In the genomic region with DNA sequence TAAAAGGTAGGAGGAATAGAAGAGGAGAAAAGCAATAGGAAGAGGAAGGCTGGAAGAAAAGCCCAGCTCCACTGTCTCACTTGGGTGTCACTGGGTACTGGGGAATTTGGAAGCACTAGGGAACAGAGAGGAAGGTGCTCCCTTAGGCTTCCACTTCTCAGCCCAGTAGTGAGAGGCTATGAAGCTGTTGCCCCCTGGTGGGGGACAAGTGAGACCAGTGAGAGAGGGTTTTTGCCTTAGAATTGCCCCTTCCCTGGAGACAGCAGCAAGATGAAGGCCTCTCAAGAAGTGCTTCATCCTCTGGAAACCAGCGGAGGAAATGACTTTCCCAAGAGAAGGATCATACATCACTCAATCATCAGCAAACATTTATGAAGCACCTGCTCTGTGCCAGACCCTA, we compare ENCODE assay signal across 24 cellular contexts. TPM values are rescaled to one million over a fixed set of nuclear protein-coding genes. Genes with fewer than 3 reads are reported as not detected.
DNase-seq lines count a peak whose midpoint lies in the region; ATAC-seq and TF ChIP-seq lines count a peak whose summit lies in the region.
"Had no signal": no experiment of that assay in that cellular context is flagged by ENCODE, and none has a peak within 500 bp of the region (broad histone marks: within the 10 kb centered on the region; RNA-seq: fewer than 3 reads in every experiment).

No MANE protein-coding gene starts in this region.

- no peak overlapping the region for H3K4ac ChIP-seq in H9 (ENCODE audit: low read depth, low read length)

- no peaks in the 10 kb centered on the region for H4K20me1 ChIP-seq in H9 (ENCODE audit: control insufficient read depth, insufficient read depth, insufficient read length)

- H3K4me1 Mint-ChIP-seq in CD4-positive, alpha-beta T cell (ENCODE audit: low read depth): peaks cover 9% of the 10 kb centered on the region
- H3K4me1 Mint-ChIP-seq in H9: peaks cover 0 to 4% of the 10 kb centered on the region in 2 experiments; a peak in 2 of 4 replicates

- no peak overlapping the region for H2BK20ac ChIP-seq in H9 (ENCODE audit: low read depth, low read length, poor library complexity, severe bottlenecking)

- H3K27ac Mint-ChIP-seq in CD4-positive, alpha-beta T cell: peak overlapping the region; percentile 1
- no peak overlapping the region for H3K27ac Mint-ChIP-seq in H9
- H3K27ac Mint-ChIP-seq: activated naive CD4-positive, alpha-beta T cell treated with anti-CD3 and anti-CD28 coated beads, Interleukin-2, amount 10 ng/mL, durations not matched to agents 7 days and 5 days; B cell; naive thymus-derived CD8-positive, alpha-beta T cell had no signal

- no peak overlapping the region for H3K9ac ChIP-seq in H9 (ENCODE audit: extremely low read depth, insufficient read length, low read length)

- no peak for DNase-seq in CD4-positive, alpha-beta T cell
- DNase-seq in H9 (peak; percentile 49), OCI-M1 (lab: John Stamatoyannopoulos, UW) (peak; percentile 59), erythroblast (lab: John Stamatoyannopoulos, UW) (peak; percentile 21 to 26), 8988T (no peak), lower lobe of right lung (no peak)
- DNase-seq in effector CD4-positive, alpha-beta T cell: no peak
- DNase-seq: activated CD4-positive, alpha-beta T cell treated with anti-CD3 and anti-CD28 coated beads, Interleukin-2, amount 50 U/mL, for 48 hours; activated naive CD4-positive, alpha-beta T cell treated with anti-CD3 and anti-CD28 coated beads, Interleukin-2, amount 10 ng/mL, durations not matched to agents 7 days and 5 days; activated T-cell treated with anti-CD3 and anti-CD28 coated beads, Interleukin-2, amount 50 U/mL, for 1 hour; DMS153; H7; naive thymus-derived CD8-positive, alpha-beta T cell; NCI-H2081 treated with DMSO at 0.1 percent for 48 hours; NCI-H774; posterior cingulate gyrus; small intestine; testis had no signal

- no CpG with 5 or more reads among the region's 1 CpG for WGBS in H9 (ENCODE audit: extremely low coverage, insufficient read length, low lambda C conversion rate)

- peaks cover 79% of the 10 kb centered on the region for H3K9me3 ChIP-seq in CD4-positive, alpha-beta T cell (ENCODE audit: control insufficient read depth, low read length)
- peaks cover 20% of the 10 kb centered on the region for H3K9me3 ChIP-seq in H9 (ENCODE audit: control insufficient read depth, low read depth, low read length)
- H3K9me3 ChIP-seq in lower lobe of right lung: peaks cover 89% of the 10 kb centered on the region
- H3K9me3 ChIP-seq: testis had no signal

- peaks cover 10% of the 10 kb centered on the region for H3K36me3 ChIP-seq in lower lobe of right lung

- H2BK12ac ChIP-seq in H9 (ENCODE audit: insufficient read length, low read depth, low read length): no peak overlapping the region

- intact Hi-C loops in CD4-positive, alpha-beta T cell (cut with DNase I, micrococcal nuclease): loop anchor here in 1 of 2 experiments (10.0 kb wide), 2 partner anchors 282 to 1612 kb away; a partner anchor contains a TSS
- intact Hi-C loops in lower lobe of right lung (cut with DNase I): no loop called here

- POLR2A ChIA-PET in CD4-positive, alpha-beta T cell (lab: Charles Lee): no interaction called here

- H3T11ph ChIP-seq in H9 (ENCODE audit: low read length): no peak overlapping the region

- no peak overlapping the region for H2BK15ac ChIP-seq in H9 (ENCODE audit: low read depth, low read length)

- H3K27me3 Mint-ChIP-seq in CD4-positive, alpha-beta T cell: no peaks in the 10 kb centered on the region
- peaks cover 17% of the 10 kb centered on the region for H3K27me3 Mint-ChIP-seq in H9 (ENCODE audit: low read depth)
- H3K27me3 Mint-ChIP-seq: B cell; naive thymus-derived CD8-positive, alpha-beta T cell had no signal

- no peaks in the 10 kb centered on the region for H3K4me1 ChIP-seq in H9 (ENCODE audit: insufficient read depth, low read length)
- peaks cover 9% of the 10 kb centered on the region for H3K4me1 ChIP-seq in lower lobe of right lung

- H2AFZ ChIP-seq in H9 (ENCODE audit: low read length): no peak overlapping the region

- H2AK5ac ChIP-seq in H9 (ENCODE audit: insufficient read length, low read length): no peak overlapping the region

- ATAC-seq in CD4-positive, alpha-beta T cell (ENCODE audit: poor library complexity): no peak
- ATAC-seq in lower lobe of right lung: no peak
- ATAC-seq: naive thymus-derived CD8-positive, alpha-beta T cell had no signal

- H3K4me3 ChIP-seq in lower lobe of right lung: no peak overlapping the region
- H3K4me3 ChIP-seq: coronary artery, esophagus muscularis mucosa, testis had no signal

- no peak overlapping the region for H4K5ac ChIP-seq in H9 (ENCODE audit: insufficient read length, low read depth, low read length)

- CTCF ChIA-PET in CD4-positive, alpha-beta T cell (lab: Charles Lee): no interaction called here

- H3K4me3 Mint-ChIP-seq in CD4-positive, alpha-beta T cell: no peak overlapping the region
- H3K4me3 Mint-ChIP-seq in H9: no peak overlapping the region
- H3K4me3 Mint-ChIP-seq: activated naive CD4-positive, alpha-beta T cell treated with anti-CD3 and anti-CD28 coated beads, Interleukin-2, amount 10 ng/mL, durations not matched to agents 7 days and 5 days; B cell had no signal

- H2BK120ac ChIP-seq in H9 (ENCODE audit: low read depth, low read length, poor library complexity, severe bottlenecking): no peak overlapping the region

- H3K27me3 ChIP-seq in CD4-positive, alpha-beta T cell (ENCODE audit: control insufficient read depth, insufficient read depth, low read length): no peaks in the 10 kb centered on the region
- H3K27me3 ChIP-seq in H9 (ENCODE audit: insufficient read depth, low read length) (no peaks in the 10 kb centered on the region), lower lobe of right lung (ENCODE audit: low read depth) (no peaks in the 10 kb centered on the region)
- H3K27me3 ChIP-seq: esophagus muscularis mucosa, testis had no signal

- H3K23ac ChIP-seq in H9 (ENCODE audit: insufficient read length, low read depth, low read length): no peak overlapping the region

- H3K9me3 Mint-ChIP-seq in CD4-positive, alpha-beta T cell: peaks cover 22% of the 10 kb centered on the region
- H3K9me3 Mint-ChIP-seq in H9: peaks cover 84 to 86% of the 10 kb centered on the region in 2 experiments

- H3K14ac ChIP-seq in H9 (ENCODE audit: insufficient read depth, low read length): no peak overlapping the region

- H3K79me2 ChIP-seq in H9 (ENCODE audit: insufficient read depth, low read length): no peaks in the 10 kb centered on the region; the same call in 1 of the 2 replicates

- H2BK5ac ChIP-seq in H9 (ENCODE audit: insufficient read length, low read length): no peak overlapping the region

- H3K18ac ChIP-seq in H9 (ENCODE audit: insufficient read length, low read depth, low read length): no peak overlapping the region

- peaks cover 72% of the 10 kb centered on the region for H3K36me3 Mint-ChIP-seq in CD4-positive, alpha-beta T cell (ENCODE audit: low read depth)
- H3K36me3 Mint-ChIP-seq in H9 (ENCODE audit: insufficient read depth in 1 of 3, low read depth in 3 of 3): peaks cover 70 to 86% (median 81%) of the 10 kb centered on the region in 3 experiments

- no peak for TF ChIP-seq POLR2A in erythroblast (IDR thresholded peaks at IDR 0.05; ENCODE audit: low read length)

- TF ChIP-seq CTCF in CD4-positive, alpha-beta T cell (IDR thresholded peaks at IDR 0.05): no peak
- TF ChIP-seq CTCF in H9 (conservative IDR thresholded peaks at IDR 0.05): peak; percentile 42; the same call in 1 of the 3 replicates
- no peak for TF ChIP-seq CTCF in lower lobe of right lung (IDR thresholded peaks at IDR 0.05)

- H4K8ac ChIP-seq in H9 (replicated peaks; ENCODE audit: insufficient read length, low read depth, low read length): no peak overlapping the region

- peaks cover 4% of the 10 kb centered on the region for H3K79me1 ChIP-seq in H9 (ENCODE audit: insufficient read depth, low read depth, low read length, poor library complexity, severe bottlenecking)

- no peak overlapping the region for H4K91ac ChIP-seq in H9 (ENCODE audit: insufficient read length, low read depth, low read length)

- H3K56ac ChIP-seq in H9 (ENCODE audit: insufficient read length, low read depth, low read length): no peak overlapping the region

- no peak overlapping the region for H3K4me2 ChIP-seq in H9 (ENCODE audit: insufficient read depth, insufficient read length, low read length)

- H3K27ac ChIP-seq in CD4-positive, alpha-beta T cell (ENCODE audit: low read depth, low read length): no peak overlapping the region
- H3K27ac ChIP-seq in H9 (ENCODE audit: insufficient read length, low read depth, low read length): no peak overlapping the region
- no peak overlapping the region for H3K27ac ChIP-seq in lower lobe of right lung
- H3K27ac ChIP-seq: coronary artery, esophagus muscularis mucosa, testis had no signal

- no peaks in the 10 kb centered on the region for H3K23me2 ChIP-seq in H9 (ENCODE audit: insufficient read length, low read depth, low read length, poor library complexity, severe bottlenecking)

RNA-seq across cellular contexts. Expression of a gene that starts 4.7 kb away (rescaled TPM):
- total RNA-seq in CD4-positive, alpha-beta T cell: 10 to 100 TPM; 11.1 to 13.6 TPM
- 13.4 and 14.1 TPM in 2 replicates for total RNA-seq in H9 (2021)
- total RNA-seq in lower lobe of right lung: 16.1 TPM

RNA-seq across cellular contexts. Expression of a gene that starts 26.5 kb away (rescaled TPM):
- not detected for total RNA-seq in CD4-positive, alpha-beta T cell
- total RNA-seq in H9 (2021): 0.77 and 1.2 TPM in 2 replicates
- not detected for total RNA-seq in lower lobe of right lung
- total RNA-seq: B cell; esophagus muscularis mucosa; H7; MCF 10A; naive thymus-derived CD8-positive, alpha-beta T cell; RPMI7951 had no signal

RNA-seq across cellular contexts. Expression of a gene that starts 33.0 kb away (rescaled TPM):
- under 1 TPM; 0.36 to 0.88 TPM for total RNA-seq in CD4-positive, alpha-beta T cell
- total RNA-seq in H9 (2021) (0.26 and 0.33 TPM in 2 replicates), lower lobe of right lung (1.0 TPM)
- total RNA-seq: lung microvascular endothelial cell, MCF 10A, RPMI7951 had no signal

RNA-seq across cellular contexts. Expression of a gene that starts 51.8 kb away (rescaled TPM):
- total RNA-seq in CD4-positive, alpha-beta T cell: 1 to 10 TPM; 1.2 to 1.4 TPM
- 4.7 and 5.4 TPM in 2 replicates for total RNA-seq in H9 (2021)
- 3.6 TPM for total RNA-seq in lower lobe of right lung
- total RNA-seq: MCF 10A had no signal

RNA-seq across cellular contexts. Expression of a gene that starts 59.8 kb away (rescaled TPM):
- total RNA-seq in CD4-positive, alpha-beta T cell: 10 to 100 TPM; 15.2 TPM
- 11.9 and 12.3 TPM in 2 replicates for total RNA-seq in H9 (2021)
- total RNA-seq in lower lobe of right lung: 5.9 TPM

Comparison
In these comparisons a context has a peak if more than half of its experiments do, and no peak if none do; other contexts are left out.
1. DNase-seq: peak in H9 (single experiment), OCI-M1 (single experiment) and erythroblast (2 of 2); none in CD4-positive, alpha-beta T cell (0 of 10), 8988T (single experiment), effector CD4-positive, alpha-beta T cell (single experiment) and lower lobe of right lung (single experiment).